ENCODE assay signal across 9 cellular contexts in the genomic region with DNA sequence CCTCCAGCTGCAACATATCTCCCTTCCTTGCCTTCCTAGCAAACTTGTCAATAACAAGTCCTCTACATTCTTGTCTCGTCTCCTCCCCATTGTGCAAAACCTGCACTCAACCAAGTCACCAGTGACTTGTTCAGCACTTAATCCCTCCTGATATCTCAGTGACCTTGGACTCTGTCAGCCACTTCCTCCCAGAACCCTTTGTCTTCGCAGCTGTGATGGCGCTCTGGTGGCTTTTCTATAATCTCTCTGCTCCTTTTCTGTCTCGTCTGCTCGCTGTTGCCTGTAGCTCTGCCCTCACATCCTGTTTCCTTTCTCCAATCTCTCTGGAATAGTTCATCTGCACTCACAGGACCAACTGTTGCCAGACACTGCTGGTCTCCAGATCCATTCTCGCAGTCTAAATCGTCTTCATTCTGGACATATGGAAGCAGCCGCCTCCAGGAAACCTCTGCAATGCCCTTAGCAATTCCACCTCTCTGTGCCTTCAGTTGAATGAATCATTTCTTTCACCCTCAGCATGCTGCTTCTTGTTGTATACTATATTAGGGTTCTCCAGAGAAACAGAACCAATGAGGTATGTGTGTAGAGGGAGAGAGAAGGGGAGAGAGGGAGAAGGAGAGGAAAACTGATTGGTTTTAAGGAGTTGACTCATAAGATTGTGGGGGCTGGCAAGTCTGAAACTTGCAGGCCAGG. TPM values are rescaled to one million over a fixed set of nuclear protein-coding genes. Genes with fewer than 3 reads are reported as not detected.
DNase-seq lines count a peak whose midpoint lies in the region; ATAC-seq and TF ChIP-seq lines count a peak whose summit lies in the region.
"Had no signal": no experiment of that assay in that cellular context is flagged by ENCODE, and none has a peak within 500 bp of the region (broad histone marks: within the 10 kb centered on the region; RNA-seq: fewer than 3 reads in every experiment).

No MANE protein-coding gene starts in this region.

- no peak for ATAC-seq in HG03432 (IDR thresholded peaks at IDR 0.05; ENCODE audit: unreplicated experiment)
- no peak for ATAC-seq in GM21367 (IDR thresholded peaks at IDR 0.05; ENCODE audit: unreplicated experiment)
- ATAC-seq in GM21526 (IDR thresholded peaks at IDR 0.05; ENCODE audit: low FRiP score, unreplicated experiment): no peak

- H3K4me3 ChIP-seq in left ventricle myocardium inferior: peak overlapping the region; percentile 21
- H3K4me3 ChIP-seq: right lobe of liver had no signal

- no peaks in the 10 kb centered on the region for H3K9me3 Mint-ChIP-seq in activated naive CD4-positive, alpha-beta T cell treated with anti-CD3 and anti-CD28 coated beads, Interleukin-2, amount 50 U/mL, for 24 hours
- H3K9me3 Mint-ChIP-seq in activated CD4-positive, alpha-beta memory T cell treated with anti-CD3 and anti-CD28 coated beads, Interleukin-2, amount 10 ng/mL, durations not matched to agents 7 days and 5 days: peaks cover 12% of the 10 kb centered on the region
- H3K9me3 Mint-ChIP-seq in type B pancreatic cell: no peaks in the 10 kb centered on the region

- peaks cover 3% of the 10 kb centered on the region for H3K36me3 Mint-ChIP-seq in activated naive CD4-positive, alpha-beta T cell treated with anti-CD3 and anti-CD28 coated beads, Interleukin-2, amount 50 U/mL, for 24 hours
- H3K36me3 Mint-ChIP-seq in activated CD4-positive, alpha-beta memory T cell treated with anti-CD3 and anti-CD28 coated beads, Interleukin-2, amount 10 ng/mL, durations not matched to agents 7 days and 5 days (ENCODE audit: low read depth): peaks cover 27% of the 10 kb centered on the region
- H3K36me3 Mint-ChIP-seq in type B pancreatic cell: no peaks in the 10 kb centered on the region

- no peaks in the 10 kb centered on the region for H3K27me3 Mint-ChIP-seq in activated naive CD4-positive, alpha-beta T cell treated with anti-CD3 and anti-CD28 coated beads, Interleukin-2, amount 50 U/mL, for 24 hours
- H3K27me3 Mint-ChIP-seq in activated CD4-positive, alpha-beta memory T cell treated with anti-CD3 and anti-CD28 coated beads, Interleukin-2, amount 10 ng/mL, durations not matched to agents 7 days and 5 days: peaks cover 2% of the 10 kb centered on the region
- H3K27me3 Mint-ChIP-seq in type B pancreatic cell: peaks cover 9% of the 10 kb centered on the region

- no peak for TF ChIP-seq CTCF in left ventricle myocardium inferior (IDR thresholded peaks at IDR 0.05; ENCODE audit: borderline replicate concordance)
- no peak for TF ChIP-seq CTCF in type B pancreatic cell (conservative IDR thresholded peaks at IDR 0.05)

- intact Hi-C loops in left ventricle myocardium inferior (cut with micrococcal nuclease): no loop called here

- H3K27ac ChIP-seq in left ventricle myocardium inferior (replicated peaks): peak overlapping the region; percentile 59
- H3K27ac ChIP-seq: right lobe of liver had no signal

- peaks cover 89% of the 10 kb centered on the region for H3K4me1 Mint-ChIP-seq in activated naive CD4-positive, alpha-beta T cell treated with anti-CD3 and anti-CD28 coated beads, Interleukin-2, amount 50 U/mL, for 24 hours
- H3K4me1 Mint-ChIP-seq in activated CD4-positive, alpha-beta memory T cell treated with anti-CD3 and anti-CD28 coated beads, Interleukin-2, amount 10 ng/mL, durations not matched to agents 7 days and 5 days: peaks cover 65% of the 10 kb centered on the region
- H3K4me1 Mint-ChIP-seq in type B pancreatic cell (ENCODE audit: unreplicated experiment): peaks cover 6% of the 10 kb centered on the region

- POLR2A ChIA-PET in activated CD4-positive, alpha-beta memory T cell treated with anti-CD3 and anti-CD28 coated beads, Interleukin-2, amount 10 ng/mL, durations not matched to agents 7 days and 5 days (lab: Charles Lee): interaction anchor here (1.0 to 1.7 kb wide), 3 partner anchors 50 to 149 kb away, joined by 3 to 4 read pairs (median 4); partner anchors contain the start of gene IFNAR1

- peaks cover 4% of the 10 kb centered on the region for H3K9me3 ChIP-seq in left ventricle myocardium inferior (replicated peaks)
- H3K9me3 ChIP-seq: right lobe of liver had no signal

- H3K4me1 ChIP-seq in left ventricle myocardium inferior: peaks cover 14% of the 10 kb centered on the region

- no peaks in the 10 kb centered on the region for H3K36me3 ChIP-seq in left ventricle myocardium inferior
- H3K36me3 ChIP-seq: right lobe of liver had no signal

- H3K4me3 Mint-ChIP-seq in activated naive CD4-positive, alpha-beta T cell treated with anti-CD3 and anti-CD28 coated beads, Interleukin-2, amount 50 U/mL, for 24 hours: peak overlapping the region; percentile 68
- H3K4me3 Mint-ChIP-seq in activated CD4-positive, alpha-beta memory T cell treated with anti-CD3 and anti-CD28 coated beads, Interleukin-2, amount 10 ng/mL, durations not matched to agents 7 days and 5 days: no peak overlapping the region
- peak overlapping the region; percentile 20 for H3K4me3 Mint-ChIP-seq in type B pancreatic cell

- no peak for DNase-seq in activated naive CD4-positive, alpha-beta T cell (lab: John Stamatoyannopoulos, UW)
- DNase-seq in activated CD4-positive, alpha-beta memory T cell treated with anti-CD3 and anti-CD28 coated beads, Interleukin-2, amount 10 ng/mL, durations not matched to agents 7 days and 5 days: no peak
- DNase-seq in left ventricle myocardium inferior (no peak), type B pancreatic cell (ENCODE audit: extremely low spot score, unreplicated experiment) (no peak)
- DNase-seq: right lobe of liver had no signal

- H3K27ac Mint-ChIP-seq in activated naive CD4-positive, alpha-beta T cell treated with anti-CD3 and anti-CD28 coated beads, Interleukin-2, amount 50 U/mL, for 24 hours: peak overlapping the region; percentile 92
- peak overlapping the region; percentile 71 for H3K27ac Mint-ChIP-seq in activated CD4-positive, alpha-beta memory T cell treated with anti-CD3 and anti-CD28 coated beads, Interleukin-2, amount 10 ng/mL, durations not matched to agents 7 days and 5 days
- H3K27ac Mint-ChIP-seq in type B pancreatic cell: no peak overlapping the region

- H3K27me3 ChIP-seq in left ventricle myocardium inferior (ENCODE audit: low read depth): no peaks in the 10 kb centered on the region
- H3K27me3 ChIP-seq: right lobe of liver had no signal

- CTCF ChIA-PET in activated CD4-positive, alpha-beta memory T cell treated with anti-CD3 and anti-CD28 coated beads, Interleukin-2, amount 10 ng/mL, durations not matched to agents 7 days and 5 days (lab: Charles Lee): interaction anchor here (1.5 kb wide), 1 partner anchor 150 kb away, joined by 3 read pairs; no protein-coding TSS in a partner anchor

RNA-seq across cellular contexts. Expression of gene IFNAR2, which starts 17.4 kb away (rescaled TPM):
- total RNA-seq in activated CD4-positive, alpha-beta memory T cell treated with anti-CD3 and anti-CD28 coated beads, Interleukin-2, amount 10 ng/mL, durations not matched to agents 7 days and 5 days: 10 to 100 TPM; 60.1 to 61.9 TPM
- total RNA-seq in left ventricle myocardium inferior (9.0 TPM), type B pancreatic cell (ENCODE audit: low replicate concordance) (11.0 and 17.0 TPM in 2 replicates)

RNA-seq across cellular contexts. Expression of gene IL10RB, which starts 53.9 kb away (rescaled TPM):
- 10 to 100 TPM; 33.9 to 36.1 TPM for total RNA-seq in activated CD4-positive, alpha-beta memory T cell treated with anti-CD3 and anti-CD28 coated beads, Interleukin-2, amount 10 ng/mL, durations not matched to agents 7 days and 5 days
- 6.8 TPM for total RNA-seq in left ventricle myocardium inferior
- total RNA-seq in type B pancreatic cell (ENCODE audit: low replicate concordance): 13.8 and 19.1 TPM in 2 replicates
